ENCODE assay signal across 19 cellular contexts in the genomic region with DNA sequence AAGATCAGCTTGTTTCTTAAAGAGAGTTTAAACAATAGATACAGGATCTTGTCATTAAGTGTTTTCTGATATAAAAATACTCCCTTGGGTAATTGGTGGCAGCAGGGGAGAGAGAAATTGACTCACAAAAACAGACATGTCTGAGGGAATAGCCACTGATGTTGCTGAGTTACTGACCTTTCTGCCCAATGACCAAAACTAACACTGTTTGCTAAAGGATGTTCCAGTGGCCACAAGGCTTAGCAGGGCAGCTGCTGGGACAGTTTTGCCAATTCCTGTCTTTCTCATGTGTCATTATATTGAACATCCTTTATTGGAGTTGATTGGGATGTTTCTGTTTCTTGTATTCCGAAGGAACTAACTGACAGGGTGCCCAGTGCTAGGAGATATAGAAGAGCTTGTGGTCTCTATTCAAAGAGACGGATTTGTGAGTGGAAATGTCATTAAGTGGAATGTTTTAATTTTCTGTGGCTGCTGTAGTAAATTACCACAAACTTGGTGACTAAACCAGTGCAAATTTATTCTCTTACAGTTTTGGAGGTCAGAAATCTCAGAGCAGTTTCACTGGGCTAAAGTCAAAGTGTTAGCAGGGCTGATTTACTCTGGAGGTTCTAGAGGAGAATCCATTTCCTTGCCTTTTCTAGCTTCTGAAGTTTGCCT.
DNase-seq lines count a peak whose midpoint lies in the region; FAIRE-seq and TF ChIP-seq lines count a peak whose summit lies in the region.
"Had no signal": no experiment of that assay in that cellular context is flagged by ENCODE, and none has a peak within 500 bp of the region (broad histone marks: within the 10 kb centered on the region; RNA-seq: fewer than 3 reads in every experiment).

No MANE protein-coding gene starts in this region.

- H3K9me3 Mint-ChIP-seq in activated T-cell treated with anti-CD3 and anti-CD28 coated beads, Interleukin-2, amount 50 U/mL, for 24 hours = no peaks in the 10 kb centered on the region
- H3K9me3 Mint-ChIP-seq: T-helper 1 cell treated with Interleukin-12 subunit alpha and Interleukin-12 subunit beta and Interleukin-4 antibody, amounts not matched to agents 30 μg/mL and 1 μg/mL, for 36 hours had no signal

- no peaks in the 10 kb centered on the region for H4K20me1 ChIP-seq in SK-N-SH (ENCODE audit: insufficient read depth)

- H3K4me1 Mint-ChIP-seq in activated T-cell treated with anti-CD3 and anti-CD28 coated beads, Interleukin-2, amount 50 U/mL, for 24 hours (ENCODE audit: low read depth) = peaks cover 11% of the 10 kb centered on the region

- DNase-seq in A172 (ENCODE audit: low spot score) = peak; percentile 21
- no peak for DNase-seq in HTR-8/SVneo (ENCODE audit: insufficient read length, low spot score)
- no peak for DNase-seq in SK-N-SH
- DNase-seq in myocyte (ENCODE audit: low read depth) = peak; percentile 57
- DNase-seq in KBM-7 = no peak
- DNase-seq in GDM1 (lab: John Stamatoyannopoulos, UW) = no peak
- DNase-seq in activated CD4-positive, CD25-positive, alpha-beta regulatory T cell (lab: John Stamatoyannopoulos, UW) = no peak
- DNase-seq in activated T-cell treated with anti-CD3 and anti-CD28 coated beads, Interleukin-2, amount 50 U/mL, for 24 hours = no peak
- DNase-seq: 8988T, AML-193, DND-41, Karpas-422, MV-4-11, NCI-H1436, NCI-H2081, NCI-H524 had no signal

- TF ChIP-seq CTCF in SK-N-SH (IDR thresholded peaks at IDR 0.05) = no peak

- H3K36me3 Mint-ChIP-seq in activated T-cell treated with anti-CD3 and anti-CD28 coated beads, Interleukin-2, amount 50 U/mL, for 24 hours (ENCODE audit: low read depth) = no peaks in the 10 kb centered on the region

- no peak for TF ChIP-seq RAD21 in SK-N-SH (IDR thresholded peaks at IDR 0.05; ENCODE audit: low read length)

- no peak overlapping the region for H2AFZ ChIP-seq in SK-N-SH (ENCODE audit: low read depth)

- WGBS in SK-N-SH (ENCODE audit: low lambda C conversion rate) = 91% methylated on average over 2 of the region's 2 CpGs

- in situ Hi-C loops in KBM-7 (cut with MboI; ENCODE audit: low pct_unique_long_range_greater_than_20kb, low sequenced_read_pairs) = no loop called here

- no peak overlapping the region for H3K4me3 Mint-ChIP-seq in activated T-cell treated with anti-CD3 and anti-CD28 coated beads, Interleukin-2, amount 50 U/mL, for 24 hours
- H3K4me3 Mint-ChIP-seq: T-helper 1 cell treated with Interleukin-12 subunit alpha and Interleukin-12 subunit beta and Interleukin-4 antibody, amounts not matched to agents 30 μg/mL and 1 μg/mL, for 36 hours had no signal

- no peaks in the 10 kb centered on the region for H3K79me2 ChIP-seq in SK-N-SH (ENCODE audit: insufficient read depth)

- H3K4me3 ChIP-seq in SK-N-SH (ENCODE audit: low read depth in 2 of 2, low read length in 1 of 2) = no peak overlapping the region

- H3K9me2 ChIP-seq in SK-N-SH = no peaks in the 10 kb centered on the region

- peak overlapping the region in 1 of 2 experiments; percentile 17; a peak in 1 of 4 replicates for H3K27ac ChIP-seq in SK-N-SH (ENCODE audit: low read depth in 2 of 2, low read length in 1 of 2)

- no peak overlapping the region for H3K27ac Mint-ChIP-seq in activated T-cell treated with anti-CD3 and anti-CD28 coated beads, Interleukin-2, amount 50 U/mL, for 24 hours
- H3K27ac Mint-ChIP-seq: T-helper 1 cell treated with Interleukin-12 subunit alpha and Interleukin-12 subunit beta and Interleukin-4 antibody, amounts not matched to agents 30 μg/mL and 1 μg/mL, for 36 hours had no signal

- FAIRE-seq in HTR-8/SVneo (lab: Jason Lieb, UNC) = peak; percentile 16
- FAIRE-seq: H1, HepG2 had no signal

- no peaks in the 10 kb centered on the region for H3K27me3 Mint-ChIP-seq in activated T-cell treated with anti-CD3 and anti-CD28 coated beads, Interleukin-2, amount 50 U/mL, for 24 hours

- H3K9ac ChIP-seq in SK-N-SH = no peak overlapping the region

- peaks cover 4 to 28% of the 10 kb centered on the region in 2 experiments for H3K4me1 ChIP-seq in SK-N-SH (ENCODE audit: control insufficient read depth in 1 of 2, insufficient read depth in 2 of 2, low read depth in 1 of 2, low read length in 1 of 2)

- no peaks in the 10 kb centered on the region for H3K9me3 ChIP-seq in SK-N-SH

- no peaks in the 10 kb centered on the region for H3K36me3 ChIP-seq in SK-N-SH (replicated peaks in 1 of 2; ENCODE audit: control insufficient read depth in 1 of 2, insufficient read depth in 2 of 2, low read length in 1 of 2)

- no peak for TF ChIP-seq EP300 in SK-N-SH (IDR thresholded peaks at IDR 0.05; ENCODE audit: borderline replicate concordance in 1 of 2, low read depth in 1 of 2, low read length in 1 of 2)

- peaks cover 22% of the 10 kb centered on the region for H3F3A ChIP-seq in SK-N-SH (replicated peaks; ENCODE audit: insufficient read depth)

- CTCF ChIA-PET in SK-N-SH (lab: Yijun Ruan, JAX) = interaction anchor here (0.8 to 1.5 kb wide), 3 partner anchors 18 to 42 kb away, joined by 3 to 4 read pairs (median 3); no protein-coding TSS in a partner anchor

- H3K4me2 ChIP-seq in SK-N-SH = no peak overlapping the region

- H3K27me3 ChIP-seq in SK-N-SH (ENCODE audit: insufficient read depth) = no peaks in the 10 kb centered on the region

- POLR2A ChIA-PET in SK-N-SH (lab: Yijun Ruan, JAX) = interaction anchor here (0.7 kb wide), 1 partner anchor 418 kb away, joined by 3 read pairs; no protein-coding TSS in a partner anchor

TF ChIP-seq in SK-N-SH, 30 proteins besides CTCF, POLR2A, EP300 and RAD21:
- TF ChIP-seq SIN3A (IDR thresholded peaks at IDR 0.05; ENCODE audit: borderline replicate concordance, low read depth, low read length) (no peak), TCF12 (IDR thresholded peaks at IDR 0.05) (peak; percentile 50; the same call in 1 of the 2 replicates)

Comparison
In these comparisons a context has a peak if more than half of its experiments do, and no peak if none do; other contexts are left out.
1. DNase-seq: peak in A172 (single experiment) and myocyte (single experiment); none in HTR-8/SVneo (single experiment), SK-N-SH (single experiment), KBM-7 (single experiment), GDM1 (single experiment), activated CD4-positive, CD25-positive, alpha-beta regulatory T cell (0 of 4) and activated T-cell treated with anti-CD3 and anti-CD28 coated beads, Interleukin-2, amount 50 U/mL, for 24 hours (single experiment).